In the genomic region with DNA sequence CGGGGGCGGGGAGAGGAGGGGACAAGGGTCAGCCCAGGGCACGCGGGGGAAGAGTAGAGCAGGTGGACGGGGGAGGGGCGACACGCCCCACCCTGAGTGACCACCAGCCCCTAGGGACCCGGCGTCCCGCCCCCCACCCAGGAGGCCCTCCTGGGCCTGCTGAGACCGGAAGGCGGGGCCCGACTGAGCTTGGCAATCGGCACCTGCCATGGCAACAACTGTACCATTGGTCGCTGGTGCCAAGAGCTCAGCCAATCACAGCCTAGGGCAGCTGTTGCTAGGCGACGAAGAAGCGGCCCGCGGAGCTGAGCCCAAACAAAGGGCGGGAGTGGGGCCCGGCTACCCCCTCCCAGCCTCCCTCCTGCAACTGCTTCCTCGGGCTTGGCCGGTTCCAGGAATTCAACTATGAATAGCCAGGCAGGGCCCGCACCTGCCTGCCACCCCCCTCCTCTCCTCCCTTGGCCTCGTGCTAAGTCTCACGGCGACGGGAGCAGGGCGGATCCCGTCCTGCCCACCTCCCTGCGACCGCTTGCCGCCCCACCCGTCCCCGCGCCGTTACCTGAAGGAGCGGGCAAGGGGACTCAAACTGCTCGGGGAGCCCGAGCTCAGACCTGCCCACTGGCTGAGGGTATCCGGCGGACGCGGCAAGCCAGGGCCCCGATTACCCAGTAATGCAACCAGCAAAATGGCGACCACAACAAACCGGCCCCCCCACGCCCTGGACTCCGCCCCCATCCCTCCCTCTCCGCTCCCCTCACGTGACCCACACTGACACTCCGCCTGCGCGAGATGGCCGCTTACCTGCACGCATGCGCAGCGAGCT, we compare ENCODE assay signal across 1 cellular context.
TF ChIP-seq lines count a peak whose summit lies in the region.

Gene DYRK1B (minus strand): TSS at position 699 of the 823 bp plus-strand sequence. CDS start 2,295 bp downstream, outside the sequence.

TF ChIP-seq in A549, 52 proteins besides CTCF, POLR2A, EP300 and RAD21 (continued from another document):
- TF ChIP-seq E2F6 (IDR thresholded peaks at IDR 0.05; ENCODE audit: borderline replicate concordance, low read depth) (peak; percentile 68; the same call in 1 of the 2 replicates), RFX5 (IDR thresholded peaks at IDR 0.05) (peak; percentile 98), RCOR1 (IDR thresholded peaks at IDR 0.05; ENCODE audit: low read depth, low read length) (no peak), CEBPB (IDR thresholded peaks at IDR 0.05) (peak in 1 of 2 experiments; percentile 2; a peak in 1 of 4 replicates), USF2 (IDR thresholded peaks at IDR 0.05) (peak; percentile 99), BHLHE40 (IDR thresholded peaks at IDR 0.05; ENCODE audit: low read depth, low read length) (peak; percentile 96), MYC (IDR thresholded peaks at IDR 0.05; ENCODE audit: borderline replicate concordance, low read length) (peak; percentile 86), JUN (IDR thresholded peaks at IDR 0.05) (peak; percentile 92 to 96), GATA3 (IDR thresholded peaks at IDR 0.05; ENCODE audit: borderline replicate concordance) (peak; percentile 56)
